ENCODE assay signal across 2 cellular contexts in genomic region chr20:48703107-48703506, GRCh38.
TF ChIP-seq lines count a peak whose summit lies in the region.

No MANE protein-coding gene starts in this region.

TF ChIP-seq in SK-N-SH, 30 proteins besides CTCF, POLR2A, EP300 and RAD21 (continued from another document):
- TF ChIP-seq REST (IDR thresholded peaks at IDR 0.05; ENCODE audit: low read depth, low read length) (no peak), GATA2 (CRISPR knock-in tag; IDR thresholded peaks at IDR 0.05) (peak; percentile 53; the same call in 1 of the 2 replicates)
TF ChIP-seq in SK-N-SH: peak in this region for 1.

TF ChIP-seq in SK-N-SH treated with all-trans-retinoic acid at 6 μM for 48 hours, 23 proteins besides CTCF, POLR2A, EP300 and RAD21 (continued from another document):
- no peak for TF ChIP-seq TSHZ2 (CRISPR knock-in tag; IDR thresholded peaks at IDR 0.05)
- no peak for TF ChIP-seq ZC3H10 (CRISPR knock-in tag; IDR thresholded peaks at IDR 0.05)
- TF ChIP-seq CSDC2 (CRISPR knock-in tag; IDR thresholded peaks at IDR 0.05): no peak
- TF ChIP-seq RARB (CRISPR knock-in tag; IDR thresholded peaks at IDR 0.05): no peak
- no peak for TF ChIP-seq TCF4 (CRISPR knock-in tag; IDR thresholded peaks at IDR 0.05; ENCODE audit: borderline replicate concordance)
- no peak for TF ChIP-seq TOX (CRISPR knock-in tag; IDR thresholded peaks at IDR 0.05; ENCODE audit: borderline replicate concordance)
- TF ChIP-seq ESRRG (CRISPR knock-in tag; IDR thresholded peaks at IDR 0.05): no peak
- no peak for TF ChIP-seq OSR1 (CRISPR knock-in tag; IDR thresholded peaks at IDR 0.05)
- TF ChIP-seq CSRNP3 (CRISPR knock-in tag; IDR thresholded peaks at IDR 0.05): no peak
